In genomic region chr5:109705596-109705995, GRCh38 we compare ENCODE assay signal across 23 cellular contexts. TPM values are rescaled to one million over a fixed set of nuclear protein-coding genes. Genes with fewer than 3 reads are reported as not detected.
DNase-seq lines count a peak whose midpoint lies in the region; ATAC-seq and TF ChIP-seq lines count a peak whose summit lies in the region.
"Had no signal": no experiment of that assay in that cellular context is flagged by ENCODE, and none has a peak within 500 bp of the region (broad histone marks: within the 10 kb centered on the region; RNA-seq: fewer than 3 reads in every experiment).

No MANE protein-coding gene starts in this region.

- no peak overlapping the region for H3K9ac ChIP-seq in adipocyte (ENCODE audit: low read length)

- DNase-seq in EL (peak; percentile 38), adipocyte (ENCODE audit: low read depth) (peak; percentile 51), fibroblast of peridontal ligament (ENCODE audit: extremely low read depth) (peak; percentile 73), sigmoid colon (no peak), NOMO-1 (lab: John Stamatoyannopoulos, UW; ENCODE audit: unreplicated experiment in 2 of 2) (no peak), SIG-M5 treated with dmso at 0.1 percent for 504 hours (lab: John Stamatoyannopoulos, UW; ENCODE audit: unreplicated experiment) (no peak), left lobe of liver (ENCODE audit: low spot score) (no peak)
- DNase-seq: ACHN; activated CD4-positive, alpha-beta T cell treated with anti-CD3 and anti-CD28 coated beads, Interleukin-2, amount 10 ng/mL, durations not matched to agents 7 days and 5 days; CD4-positive, alpha-beta T cell; DMS53; GOT3; head of caudate nucleus; NCI-H1694; NCI-H82; nucleus accumbens; SJCRH30; uterus had no signal

- no peaks in the 10 kb centered on the region for H3K36me3 ChIP-seq in adipocyte (ENCODE audit: control insufficient read depth, insufficient read depth, low read length, severe bottlenecking)
- H3K36me3 ChIP-seq in sigmoid colon = no peaks in the 10 kb centered on the region
- H3K36me3 ChIP-seq: cardiac muscle cell, uterus had no signal

- H3K4me3 ChIP-seq in adipocyte (ENCODE audit: low read length) = no peak overlapping the region
- no peak overlapping the region for H3K4me3 ChIP-seq in sigmoid colon
- H3K4me3 ChIP-seq: cardiac muscle cell, K562, SJCRH30, uterus had no signal

- TF ChIP-seq POLR2A in sigmoid colon (IDR thresholded peaks at IDR 0.05) = no peak

- TF ChIP-seq EP300 in sigmoid colon (IDR thresholded peaks at IDR 0.05) = no peak

- WGBS in sigmoid colon, 2 donors = 97 to 100% methylated on average over 1 of the region's 1 CpG

- H3K9me3 ChIP-seq in adipocyte (ENCODE audit: control insufficient read depth, low read length) = no peaks in the 10 kb centered on the region
- no peaks in the 10 kb centered on the region for H3K9me3 ChIP-seq in sigmoid colon
- H3K9me3 ChIP-seq: SJCRH30, uterus had no signal

- peaks cover 7% of the 10 kb centered on the region for H3K4me1 ChIP-seq in adipocyte (ENCODE audit: control insufficient read depth, insufficient read depth, low read length)
- peaks cover 0 to 44% (median 24%) of the 10 kb centered on the region in 4 donors for H3K4me1 ChIP-seq in sigmoid colon
- H3K4me1 ChIP-seq: SJCRH30, uterus had no signal

- H3K27me3 ChIP-seq in adipocyte (replicated peaks; ENCODE audit: control insufficient read depth, insufficient read depth, low read length) (no peaks in the 10 kb centered on the region), sigmoid colon (no peaks in the 10 kb centered on the region)
- H3K27me3 ChIP-seq: cardiac muscle cell, SJCRH30, uterus had no signal

- ATAC-seq in HG03196 (IDR thresholded peaks at IDR 0.05; ENCODE audit: unreplicated experiment) = no peak
- no peak for ATAC-seq in left lobe of liver
- ATAC-seq: activated T-helper 17 cell treated with anti-CD3 and anti-CD28 coated beads, Interleukin-2, amount 50 U/mL, for 72 hours; K562; Panc1 had no signal

- peak overlapping the region in 3 of 4 donors; percentile 15 to 43 (median 18) for H3K27ac ChIP-seq in sigmoid colon
- H3K27ac ChIP-seq: cardiac muscle cell, SJCRH30, uterus had no signal

- intact Hi-C loops in sigmoid colon (cut with DNase I) = no loop called here

- no peak for TF ChIP-seq CTCF in sigmoid colon (IDR thresholded peaks at IDR 0.05)

RNA-seq across cellular contexts. Expression of gene MAN2A1, which starts 15.9 kb away (rescaled TPM):
- 10 to 100 TPM; 40.2 to 58.4 (median 46.1) TPM for total RNA-seq in sigmoid colon
- 10 to 100 TPM in 2 of 3 donors, 1 to 10 TPM in 1; 3.6 to 23.7 (median 10.6) TPM for polyA plus RNA-seq in sigmoid colon
- total RNA-seq in left lobe of liver = 59.9 TPM

Comparison
In these comparisons a context has a peak if more than half of its experiments do, and no peak if none do; other contexts are left out.
1. DNase-seq: peak in EL (single experiment), adipocyte (single experiment) and fibroblast of peridontal ligament (single experiment); none in sigmoid colon (single experiment), NOMO-1 (0 of 2), SIG-M5 treated with dmso at 0.1 percent for 504 hours (single experiment) and left lobe of liver (single experiment).